ENCODE assay signal across 11 cellular contexts in the genomic region with DNA sequence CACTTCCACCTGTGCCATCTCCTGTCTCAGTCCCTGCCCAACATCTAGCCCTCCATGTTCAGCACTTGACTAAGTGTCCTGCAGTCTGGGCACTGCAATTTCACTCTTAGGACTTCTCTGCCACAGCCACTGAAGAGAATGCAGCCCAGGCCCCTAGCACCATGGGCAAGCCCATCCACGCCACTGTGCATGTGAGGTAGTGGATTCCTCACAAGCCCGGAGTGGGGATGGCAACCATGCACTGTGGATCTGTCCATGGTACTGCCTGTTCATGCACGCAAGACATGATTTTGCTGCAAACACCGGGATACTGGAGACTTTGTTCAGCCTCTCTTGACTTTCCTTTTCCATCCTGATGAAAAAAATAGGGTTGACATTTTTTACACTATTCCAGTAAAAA. TPM values are rescaled to one million over a fixed set of nuclear protein-coding genes. Genes with fewer than 3 reads are reported as not detected.
DNase-seq lines count a peak whose midpoint lies in the region; ATAC-seq and TF ChIP-seq lines count a peak whose summit lies in the region.
"Had no signal": no experiment of that assay in that cellular context is flagged by ENCODE, and none has a peak within 500 bp of the region (broad histone marks: within the 10 kb centered on the region; RNA-seq: fewer than 3 reads in every experiment).

No MANE protein-coding gene starts in this region.

- H3K36me3 ChIP-seq in endodermal cell (ENCODE audit: control insufficient read depth, insufficient read depth, low read length) = no peaks in the 10 kb centered on the region
- H3K36me3 ChIP-seq in neural cell (ENCODE audit: insufficient read depth, low read length) = no peaks in the 10 kb centered on the region
- H3K36me3 ChIP-seq: tibial nerve had no signal

- no peaks in the 10 kb centered on the region for H3K79me2 ChIP-seq in neural cell (replicated peaks; ENCODE audit: insufficient read depth, low read length)

- H3K9ac ChIP-seq in endodermal cell (ENCODE audit: extremely low read depth, low read length, poor library complexity, severe bottlenecking) (no peak overlapping the region), neural cell (ENCODE audit: low read length) (no peak overlapping the region)

- H3K4me1 Mint-ChIP-seq in endodermal cell = no peaks in the 10 kb centered on the region
- no peaks in the 10 kb centered on the region for H3K4me1 Mint-ChIP-seq in activated T-helper 17 cell treated with anti-CD3 and anti-CD28 coated beads, Interleukin-2, amount 50 U/mL, for 72 hours

- H2AFZ ChIP-seq in neural cell (ENCODE audit: low read depth, low read length) = no peak overlapping the region

- peaks cover 6% of the 10 kb centered on the region for H3K27me3 ChIP-seq in endodermal cell (ENCODE audit: control insufficient read depth, insufficient read depth, low read length, poor library complexity, severe bottlenecking)
- no peaks in the 10 kb centered on the region for H3K27me3 ChIP-seq in neural cell (ENCODE audit: insufficient read depth, low read depth, low read length)
- H3K27me3 ChIP-seq: tibial nerve had no signal

- H3K27ac Mint-ChIP-seq in endodermal cell = no peak overlapping the region
- no peak overlapping the region for H3K27ac Mint-ChIP-seq in activated T-helper 17 cell treated with anti-CD3 and anti-CD28 coated beads, Interleukin-2, amount 50 U/mL, for 72 hours

- H3K36me3 Mint-ChIP-seq in endodermal cell (ENCODE audit: low read depth) = no peaks in the 10 kb centered on the region
- no peaks in the 10 kb centered on the region for H3K36me3 Mint-ChIP-seq in activated T-helper 17 cell treated with anti-CD3 and anti-CD28 coated beads, Interleukin-2, amount 50 U/mL, for 72 hours (ENCODE audit: low read depth)

- no peak overlapping the region for H3K4me3 ChIP-seq in GM12865 (ENCODE audit: low read depth, low read length)
- H3K4me3 ChIP-seq in endodermal cell (ENCODE audit: low read length) = no peak overlapping the region
- H3K4me3 ChIP-seq in neural cell (ENCODE audit: low read length) = no peak overlapping the region
- H3K4me3 ChIP-seq: tibial nerve had no signal

- TF ChIP-seq CTCF in GM12865 (IDR thresholded peaks at IDR 0.05; ENCODE audit: insufficient read depth, low read depth, low read length, missing control alignments) (no peak), endodermal cell (conservative IDR thresholded peaks at IDR 0.05) (no peak), neural cell (IDR thresholded peaks at IDR 0.05; ENCODE audit: poor library complexity, severe bottlenecking) (no peak)

- no peaks in the 10 kb centered on the region for H3K9me2 ChIP-seq in neural cell (ENCODE audit: insufficient read depth, low read length)

- no peak overlapping the region for H3K4me2 ChIP-seq in neural cell (ENCODE audit: low read length)

- H3K9me3 Mint-ChIP-seq in endodermal cell = no peaks in the 10 kb centered on the region
- H3K9me3 Mint-ChIP-seq in activated T-helper 17 cell treated with anti-CD3 and anti-CD28 coated beads, Interleukin-2, amount 50 U/mL, for 72 hours = no peaks in the 10 kb centered on the region

- no peaks in the 10 kb centered on the region for H3K27me3 Mint-ChIP-seq in endodermal cell (ENCODE audit: insufficient read depth)
- peaks cover 18% of the 10 kb centered on the region for H3K27me3 Mint-ChIP-seq in activated T-helper 17 cell treated with anti-CD3 and anti-CD28 coated beads, Interleukin-2, amount 50 U/mL, for 72 hours

- no peak for TF ChIP-seq RAD21 in neural cell (conservative IDR thresholded peaks at IDR 0.05)

- H3F3A ChIP-seq in neural cell (ENCODE audit: insufficient read depth, low read length, poor library complexity, severe bottlenecking) = peaks cover 4% of the 10 kb centered on the region

- no peaks in the 10 kb centered on the region for H3K4me1 ChIP-seq in endodermal cell (ENCODE audit: control insufficient read depth, insufficient read depth, low read length)
- H3K4me1 ChIP-seq: tibial nerve had no signal

- DNase-seq in GM12865 (ENCODE audit: low read depth) (peak; percentile 21), endodermal cell (peak; percentile 74), GM19238 (ENCODE audit: insufficient read length, low spot score) (no peak), SKM-1 treated with dmso at 0.1 percent for 144 hours (lab: John Stamatoyannopoulos, UW; ENCODE audit: unreplicated experiment) (no peak), DMS114 treated with DMSO at 0.1 percent for 48 hours (lab: John Stamatoyannopoulos, UW; ENCODE audit: unreplicated experiment) (no peak)
- DNase-seq: activated CD4-positive, alpha-beta T cell treated with anti-CD3 and anti-CD28 coated beads for 48 hours; central memory CD4-positive, alpha-beta T cell had no signal

- H4K20me1 ChIP-seq in neural cell (ENCODE audit: insufficient read depth) = no peaks in the 10 kb centered on the region

- WGBS in endodermal cell (ENCODE audit: insufficient coverage in 1 of 2, insufficient read length in 1 of 2), 2 experiments = 82 to 83% methylated on average over 4 of the region's 4 CpGs

- H3K27ac ChIP-seq in endodermal cell (ENCODE audit: low read depth, low read length) = no peak overlapping the region
- peak overlapping the region; percentile 51 for H3K27ac ChIP-seq in neural cell (ENCODE audit: low read length)
- H3K27ac ChIP-seq: tibial nerve had no signal

- H3K9me3 ChIP-seq in endodermal cell (ENCODE audit: control insufficient read depth, low read length) (no peaks in the 10 kb centered on the region), neural cell (ENCODE audit: low read length) (no peaks in the 10 kb centered on the region)
- H3K9me3 ChIP-seq: tibial nerve had no signal

- no peak for TF ChIP-seq EP300 in neural cell (conservative IDR thresholded peaks at IDR 0.05; ENCODE audit: poor library complexity, severe bottlenecking)

- ATAC-seq in activated T-helper 17 cell treated with anti-CD3 and anti-CD28 coated beads, Interleukin-2, amount 50 U/mL, for 72 hours (replicated peaks) = no peak

- no peak overlapping the region for H3K4me3 Mint-ChIP-seq in endodermal cell
- no peak overlapping the region for H3K4me3 Mint-ChIP-seq in activated T-helper 17 cell treated with anti-CD3 and anti-CD28 coated beads, Interleukin-2, amount 50 U/mL, for 72 hours

TF ChIP-seq in PFSK-1, 5 proteins besides CTCF, POLR2A, EP300 and RAD21 (continues in another document):
- TF ChIP-seq TAF1 (IDR thresholded peaks at IDR 0.05; ENCODE audit: borderline replicate concordance, insufficient read depth, low read length) (no peak), SIN3A (IDR thresholded peaks at IDR 0.05; ENCODE audit: borderline replicate concordance, insufficient read depth, low read length) (no peak), POLR2AphosphoS5 (IDR thresholded peaks at IDR 0.05; ENCODE audit: low read depth, low read length) (no peak)

TF ChIP-seq in neural cell, 6 proteins besides CTCF, POLR2A, EP300 and RAD21:
- TF ChIP-seq TAF1 (IDR thresholded peaks at IDR 0.05; ENCODE audit: low read depth) = no peak
- no peak for TF ChIP-seq SMC3 (conservative IDR thresholded peaks at IDR 0.05; ENCODE audit: poor library complexity)
- no peak for TF ChIP-seq MXI1 (conservative IDR thresholded peaks at IDR 0.05; ENCODE audit: poor library complexity, severe bottlenecking)
- TF ChIP-seq EZH2 (IDR thresholded peaks at IDR 0.05; ENCODE audit: borderline replicate concordance, insufficient read depth, low read length, poor library complexity, severe bottlenecking) = no peak
TF ChIP-seq in neural cell: peak in this region for 0.

RNA-seq across cellular contexts. Expression of gene DDC, which starts 12.3 kb away (rescaled TPM):
- polyA plus RNA-seq in PFSK-1 (2012; ENCODE audit: insufficient read length, low read depth) = not detected
- 1 to 10 TPM; 1.1 TPM for total RNA-seq in endodermal cell
- 2.1 TPM for polyA plus RNA-seq in endodermal cell (2013, experiment 1 of 2)
- 1.4 TPM for polyA plus RNA-seq in endodermal cell (2013, experiment 2 of 2)
- polyA plus RNA-seq in neural cell = 42.9 and 57.2 TPM in 2 replicates
- 32.6 and 43.6 TPM in 2 replicates for polyA minus RNA-seq in neural cell
- total RNA-seq in activated T-helper 17 cell treated with anti-CD3 and anti-CD28 coated beads, Interleukin-2, amount 50 U/mL, for 72 hours = not detected

Comparison
In these comparisons a context has a peak if more than half of its experiments do, and no peak if none do; other contexts are left out.
1. DNase-seq: peak in GM12865 (single experiment) and endodermal cell (single experiment); none in GM19238 (single experiment), SKM-1 treated with dmso at 0.1 percent for 144 hours (single experiment) and DMS114 treated with DMSO at 0.1 percent for 48 hours (single experiment).